ENCODE assay signal across 8 cellular contexts in the genomic region with DNA sequence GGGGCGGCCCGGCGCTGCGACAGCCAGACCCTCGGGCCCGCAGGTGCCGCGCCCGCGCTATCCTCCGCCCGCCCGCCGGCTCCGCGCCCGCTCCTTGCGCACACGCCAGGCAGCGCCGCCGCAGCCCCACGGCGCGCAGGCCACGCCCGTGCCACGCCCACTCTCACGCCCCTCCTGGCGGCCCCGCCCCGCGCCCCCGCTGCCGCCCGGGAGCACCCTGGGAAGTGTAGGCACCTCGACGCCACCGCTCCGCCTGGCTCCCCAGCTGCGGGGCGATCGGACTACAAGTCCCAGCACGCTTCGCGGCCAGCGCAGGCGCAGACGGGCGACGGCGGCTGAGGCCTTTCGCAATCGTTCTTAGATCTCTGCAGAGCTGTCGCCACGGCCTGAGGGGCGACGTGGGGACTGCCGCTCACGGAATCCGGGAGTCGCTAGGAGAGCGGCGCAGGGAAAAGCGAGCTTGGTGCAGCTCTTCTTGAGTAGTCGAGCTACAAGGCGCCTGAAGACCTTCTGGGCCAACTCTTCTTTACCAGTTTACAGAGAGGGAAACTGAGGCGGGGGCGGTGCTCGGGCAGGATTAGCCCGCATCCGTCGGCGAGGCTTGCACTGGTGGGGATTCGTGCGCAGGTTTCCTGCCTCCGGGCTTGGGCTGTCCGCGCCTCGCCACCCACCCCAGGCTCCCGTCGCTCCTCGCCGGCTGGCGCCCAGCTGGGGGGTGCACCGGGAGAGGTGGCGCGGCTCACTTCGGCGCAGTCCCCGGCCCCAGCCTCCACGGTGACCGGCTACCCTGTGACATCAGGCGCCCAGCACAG. TPM values are rescaled to one million over a fixed set of nuclear protein-coding genes. Genes with fewer than 3 reads are reported as not detected.
A peak's percentile ranks its signal among the peaks of the same experiment; 100 is the strongest.
DNase-seq lines count a peak whose midpoint lies in the region; ATAC-seq and TF ChIP-seq lines count a peak whose summit lies in the region.

A gene (minus strand): TSS at position 104 of the 812 bp plus-strand sequence. CDS start 124 bp downstream, outside the sequence.

- peaks cover 2 to 10% (median 9%) of the 10 kb centered on the region in 3 donors for H3K27me3 Mint-ChIP-seq in immature natural killer cell (ENCODE audit: low read depth in 3 of 3)

- CTCF ChIA-PET in AG04449 (lab: Yijun Ruan, JAX), result interaction anchor here (2.0 kb wide), 1 partner anchor 18 kb away, joined by 5 read pairs; no protein-coding TSS in a partner anchor

- H3K36me3 Mint-ChIP-seq in immature natural killer cell, result no peaks in the 10 kb centered on the region

- 1% methylated on average over 84 of the region's 94 CpGs for WGBS in smooth muscle cell (ENCODE audit: low lambda C conversion rate)

- no peaks in the 10 kb centered on the region for H3F3A ChIP-seq in smooth muscle cell (ENCODE audit: low read depth)

- H3K79me2 ChIP-seq in smooth muscle cell (ENCODE audit: low read depth), result no peaks in the 10 kb centered on the region

- no peaks in the 10 kb centered on the region for H3K36me3 ChIP-seq in smooth muscle cell (ENCODE audit: low read depth)

- peak within 1 kb of the TSS; percentile 94 for H2AFZ ChIP-seq in smooth muscle cell (ENCODE audit: low read depth)

- TF ChIP-seq CTCF in AG04449 (IDR thresholded peaks at IDR 0.05; ENCODE audit: insufficient read depth, low read length, missing control alignments), result no peak
- TF ChIP-seq CTCF in WI38 (IDR thresholded peaks at IDR 0.05; ENCODE audit: low read depth, low read length), result no peak
- no peak for TF ChIP-seq CTCF in cardiac fibroblast (IDR thresholded peaks at IDR 0.05; ENCODE audit: low read depth, low read length)
- TF ChIP-seq CTCF in smooth muscle cell (IDR thresholded peaks at IDR 0.05; ENCODE audit: borderline replicate concordance, insufficient read depth, poor library complexity, severe bottlenecking), result no peak

- peaks cover 0 to 2% (median 0%) of the 10 kb centered on the region in 6 donors for H3K9me3 Mint-ChIP-seq in immature natural killer cell

- no peak within 1 kb of the TSS for H3K27ac ChIP-seq in smooth muscle cell (ENCODE audit: low read depth)

- POLR2A ChIA-PET in AG04449 (lab: Yijun Ruan, JAX), result no interaction called here

- peaks cover 11 to 20% of the 10 kb centered on the region in 2 donors for H3K4me1 Mint-ChIP-seq in immature natural killer cell

- H3K4me3 ChIP-seq in AG04449 (ENCODE audit: low read depth, low read length) (peak within 1 kb of the TSS; percentile 94), WI38 (ENCODE audit: low read depth, low read length) (peak within 1 kb of the TSS; percentile 78), cardiac fibroblast (replicated peaks in 1 of 2; ENCODE audit: low read depth in 2 of 2, low read length in 2 of 2) (peak within 1 kb of the TSS; percentile 85 to 95), smooth muscle cell (peak within 1 kb of the TSS; percentile 80)

- peak within 1 kb of the TSS; percentile 97 for H3K4me2 ChIP-seq in smooth muscle cell

- H3K27me3 ChIP-seq in smooth muscle cell (ENCODE audit: low read depth), result peaks cover 22% of the 10 kb centered on the region

- peak; percentile 75 for DNase-seq in AG04449 (ENCODE audit: low read depth, low spot score)
- peak; percentile 94 for DNase-seq in NCI-H2196 treated with DMSO at 0.1 percent for 48 hours (lab: John Stamatoyannopoulos, UW; ENCODE audit: unreplicated experiment)
- peak; percentile 98 to 99 for DNase-seq in cardiac fibroblast (ENCODE audit: low read depth in 2 of 2)
- DNase-seq in immature natural killer cell, result peak; percentile 99
- peak; percentile 95 for DNase-seq in smooth muscle cell (lab: John Stamatoyannopoulos, UW; ENCODE audit: unreplicated experiment)

- peak within 1 kb of the TSS; percentile 97 to 100 (median 97) for H3K4me3 Mint-ChIP-seq in immature natural killer cell

- no peaks in the 10 kb centered on the region for H3K9me3 ChIP-seq in smooth muscle cell (replicated peaks; ENCODE audit: low read depth)

- H3K9ac ChIP-seq in smooth muscle cell (ENCODE audit: low read depth), result peak within 1 kb of the TSS; percentile 45

- no peaks in the 10 kb centered on the region for H3K4me1 ChIP-seq in smooth muscle cell (ENCODE audit: low read depth)

- H4K20me1 ChIP-seq in smooth muscle cell (ENCODE audit: low read depth), result no peaks in the 10 kb centered on the region

- H3K27ac Mint-ChIP-seq in immature natural killer cell, result peak within 1 kb of the TSS; percentile 79 to 95 (median 92)

- ATAC-seq in GM18907 (IDR thresholded peaks at IDR 0.05; ENCODE audit: unreplicated experiment) (peak; percentile 96), HG03139 (IDR thresholded peaks at IDR 0.05; ENCODE audit: unreplicated experiment) (peak; percentile 98)

RNA-seq across cellular contexts. Expression of the gene that starts here (rescaled TPM):
- 1 to 10 TPM in 1 of 3 donors, under 1 TPM in 2; 0.27 to 4.1 (median 0.43) TPM for polyA plus RNA-seq in immature natural killer cell
- total RNA-seq in smooth muscle cell, result not detected in 2 replicates
- 0.08 and 0.30 TPM in 2 replicates for polyA plus RNA-seq in smooth muscle cell

Comparison
In these comparisons a context has a peak if more than half of its experiments do, and no peak if none do; other contexts are left out.
1. Peak in DNase-seq, H3K4me3 ChIP-seq, H3K9ac ChIP-seq and H3K4me2 ChIP-seq in smooth muscle cell; RNA of the gene not detected or under 1 TPM.